17 cellular contexts compared by ENCODE assay signal in genomic region chrX:106752101-106752678, GRCh38. TPM values are rescaled to one million over a fixed set of nuclear protein-coding genes. Genes with fewer than 3 reads are reported as not detected.
DNase-seq lines count a peak whose midpoint lies in the region; ATAC-seq, FAIRE-seq and TF ChIP-seq lines count a peak whose summit lies in the region.
"Had no signal": no experiment of that assay in that cellular context is flagged by ENCODE, and none has a peak within 500 bp of the region (broad histone marks: within the 10 kb centered on the region; RNA-seq: fewer than 3 reads in every experiment).

No MANE protein-coding gene starts in this region.

- no peak overlapping the region for H3K4me2 ChIP-seq in GM12878 (ENCODE audit: control insufficient read depth, insufficient read depth)

- no peak overlapping the region for H3K9ac ChIP-seq in GM12878 (ENCODE audit: control insufficient read depth, insufficient read depth, low read length)
- no peak overlapping the region for H3K9ac ChIP-seq in liver (ENCODE audit: low read depth in 1 of 2, low read length in 2 of 2)

- H3K4me3 ChIP-seq in GM12878 = no peak overlapping the region
- no peak overlapping the region for H3K4me3 ChIP-seq in liver (ENCODE audit: low read depth in 1 of 3, low read length in 3 of 3)
- no peak overlapping the region for H3K4me3 ChIP-seq in small intestine (ENCODE audit: low read depth in 1 of 2, low read length in 2 of 2)
- H3K4me3 ChIP-seq in transverse colon = no peak overlapping the region
- H3K4me3 ChIP-seq: mucosa of descending colon had no signal

- ATAC-seq in GM12878 = no peak
- ATAC-seq: activated T-cell treated with anti-CD3 and anti-CD28 coated beads, Interleukin-2, amount 50 U/mL, for 4 hours; mucosa of descending colon had no signal

- TF ChIP-seq POLR2A in GM12878 (IDR thresholded peaks at IDR 0.05; ENCODE audit: low read depth, low read length) (no peak), transverse colon (IDR thresholded peaks at IDR 0.05) (no peak)

- no peaks in the 10 kb centered on the region for H3K9me3 ChIP-seq in GM12878 (replicated peaks; ENCODE audit: control insufficient read depth, insufficient read depth, low read length)
- H3K9me3 ChIP-seq in liver (ENCODE audit: control insufficient read depth in 4 of 4, low read length in 3 of 4) = peaks cover 0 to 3% (median 0%) of the 10 kb centered on the region in 4 donors
- no peaks in the 10 kb centered on the region for H3K9me3 ChIP-seq in small intestine (ENCODE audit: control insufficient read depth, low read depth)
- no peaks in the 10 kb centered on the region for H3K9me3 ChIP-seq in transverse colon
- H3K9me3 ChIP-seq: mucosa of descending colon had no signal

- TF ChIP-seq RAD21 in GM12878 (IDR thresholded peaks at IDR 0.05; ENCODE audit: insufficient read depth, low read depth, low read length) (peak; percentile 40; the same call in 1 of the 2 replicates), liver (IDR thresholded peaks at IDR 0.05) (peak; percentile 24 to 26)

- no peak overlapping the region for H2AFZ ChIP-seq in GM12878 (ENCODE audit: control insufficient read depth, low read depth, low read length)

- RAD21 ChIA-PET in GM12878 (lab: Charles Lee; ENCODE audit: unreplicated experiment) = no interaction called here

- FAIRE-seq in GM12878 (lab: Jason Lieb, UNC) (no peak), small intestine (lab: Jason Lieb, UNC) (no peak)
- FAIRE-seq: endothelial cell of umbilical vein had no signal

- H3K27me3 ChIP-seq in GM12878 (replicated peaks in 1 of 2; ENCODE audit: control insufficient read depth in 2 of 2, insufficient read depth in 2 of 2, low read length in 1 of 2) (no peaks in the 10 kb centered on the region), liver (ENCODE audit: control insufficient read depth in 4 of 4, insufficient read depth in 4 of 4, low read length in 3 of 4) (no peaks in the 10 kb centered on the region), small intestine (ENCODE audit: control insufficient read depth in 2 of 2, insufficient read depth in 2 of 2, low read length in 2 of 2) (no peaks in the 10 kb centered on the region), transverse colon (no peaks in the 10 kb centered on the region)

- TF ChIP-seq EP300 in GM12878 (IDR thresholded peaks at IDR 0.05; ENCODE audit: borderline replicate concordance in 1 of 2, control insufficient read depth in 1 of 2, low read depth in 2 of 2, low read length in 2 of 2) = no peak
- no peak for TF ChIP-seq EP300 in transverse colon (IDR thresholded peaks at IDR 0.05; ENCODE audit: low read depth)

- H3K36me3 ChIP-seq in GM12878 (ENCODE audit: control insufficient read depth in 2 of 2, insufficient read depth in 2 of 2, low read length in 1 of 2) = no peaks in the 10 kb centered on the region
- H3K36me3 ChIP-seq in liver (ENCODE audit: control insufficient read depth in 4 of 4, insufficient read depth in 3 of 4, low read depth in 1 of 4, low read length in 3 of 4) = no peaks in the 10 kb centered on the region
- H3K36me3 ChIP-seq in small intestine (ENCODE audit: control insufficient read depth in 2 of 2, insufficient read depth in 2 of 2, low read length in 2 of 2) = no peaks in the 10 kb centered on the region
- no peaks in the 10 kb centered on the region for H3K36me3 ChIP-seq in transverse colon

- WGBS in GM12878 (ENCODE audit: insufficient coverage, insufficient replicate concordance, low lambda C conversion rate, missing lambda C conversion rate) = 0% methylated on average over 1 of the region's 1 CpG
- 69% methylated on average over 1 of the region's 1 CpG for WGBS in liver
- WGBS in small intestine, 3 donors = 63 to 80% (median 67%) methylated on average over 1 of the region's 1 CpG
- WGBS in transverse colon (ENCODE audit: low coverage in 1 of 2), 2 donors = 67% methylated on average over 1 of the region's 1 CpG; no CpG with 5 or more reads in 1 of the 2 donors

- CTCF ChIA-PET in GM12878 (lab: Yijun Ruan, JAX) = interaction anchor here (1.1 kb wide), 2 partner anchors 272 to 336 kb away, joined by 3 to 4 read pairs; no protein-coding TSS in a partner anchor

- BruUV-seq in GM12878 (replicated peaks; lab: Mats Ljungman, UMichigan) = no TSS peak

- intact Hi-C loops in GM12878 (cut with micrococcal nuclease; ENCODE audit: unreplicated experiment) = loop anchor here (5.0 kb wide), 1 partner anchor 270 kb away; no protein-coding TSS in a partner anchor
- intact Hi-C loops in transverse colon (cut with DNase I; ENCODE audit: low total_unique reads) = no loop called here

- H3K4me1 ChIP-seq in GM12878 (ENCODE audit: control insufficient read depth, insufficient read depth, low read length) (no peaks in the 10 kb centered on the region), liver (ENCODE audit: control insufficient read depth in 4 of 4, insufficient read depth in 4 of 4, low read length in 3 of 4) (peaks cover 0 to 4% (median 3%) of the 10 kb centered on the region in 4 donors), small intestine (ENCODE audit: control insufficient read depth in 2 of 2, insufficient read depth in 1 of 2, low read depth in 1 of 2, low read length in 1 of 2) (no peaks in the 10 kb centered on the region), transverse colon (no peaks in the 10 kb centered on the region)

- peak; percentile 9; the same call in 1 of the 2 replicates for TF ChIP-seq CTCF in C4-2B (conservative IDR thresholded peaks at IDR 0.05)
- TF ChIP-seq CTCF in GM12878 (IDR thresholded peaks at IDR 0.05 in 2 of 3, conservative IDR thresholded peaks at IDR 0.05 in 1 of 3; ENCODE audit: control insufficient read depth in 2 of 3, extremely low read depth in 1 of 3, insufficient read depth in 1 of 3, low read depth in 3 of 3, low read length in 3 of 3) = 0 out of 6 replicates have a peak, but pooled peaks of 1 of the 3 experiments have one; percentile 3
- no peak for TF ChIP-seq CTCF in liver (IDR thresholded peaks at IDR 0.05; ENCODE audit: low read depth, low read length, missing input control)
- TF ChIP-seq CTCF in transverse colon (IDR thresholded peaks at IDR 0.05) = no peak

- H4K20me1 ChIP-seq in GM12878 (ENCODE audit: control insufficient read depth, insufficient read depth) = no peaks in the 10 kb centered on the region

- H3K27ac ChIP-seq in C4-2B = no peak overlapping the region
- no peak overlapping the region for H3K27ac ChIP-seq in GM12878 (ENCODE audit: control insufficient read depth, insufficient read depth)
- no peak overlapping the region for H3K27ac ChIP-seq in liver (ENCODE audit: low read depth in 1 of 2, low read length in 2 of 2)
- H3K27ac ChIP-seq in small intestine (ENCODE audit: low read depth in 1 of 2, low read length in 1 of 2) = no peak overlapping the region
- H3K27ac ChIP-seq in transverse colon = no peak overlapping the region

- SMC1A ChIA-PET in GM12878 (lab: Charles Lee; ENCODE audit: uncharacterized antibody, unreplicated experiment) = no interaction called here

- in situ Hi-C loops in KBM-7 (cut with MboI; ENCODE audit: low pct_unique_long_range_greater_than_20kb, low sequenced_read_pairs) = no loop called here
- in situ Hi-C loops in GM12878 (cut with MboI) = no loop called here
- in situ Hi-C loops in transverse colon (cut with MboI; ENCODE audit: low pct_ligation_motif_present in 1 of 4, low pct_unique_long_range_greater_than_20kb in 1 of 4, low sequenced_read_pairs in 3 of 4) = no loop called here

- DNase-seq in KBM-7 (peak; percentile 3), GM12878 (ENCODE audit: low read depth, low spot score) (no peak), retina (no peak), small intestine (no peak), transverse colon (no peak), NCI-H1092 treated with DMSO at 0.1 percent for 48 hours (lab: John Stamatoyannopoulos, UW) (no peak)
- DNase-seq: activated CD4-positive, CD25-positive, alpha-beta regulatory T cell; activated T-cell treated with anti-CD3 and anti-CD28 coated beads, Interleukin-2, amount 50 U/mL, for 4 hours; anterior cingulate cortex; CD4-positive, alpha-beta T cell; NCI-H1436; NCI-H774 had no signal

- POLR2A ChIA-PET in GM12878 (lab: Charles Lee) = no interaction called here

- no peaks in the 10 kb centered on the region for H3K79me2 ChIP-seq in GM12878 (ENCODE audit: control insufficient read depth, insufficient read depth, low read length)

RNA-seq across cellular contexts. Expression of gene RNF128, which starts 25.7 kb away (rescaled TPM):
- not detected in 2 replicates for total RNA-seq in GM12878 (2013; cell fraction: nucleolus; rRNA removed)
- total RNA-seq in GM12878 (2014; rRNA removed) (not detected in 2 replicates), GM12878 (2014; rRNA removed; fragmentation: Illumina TruSeq; extraction: Trizol) (not detected in 2 replicates), GM12878 (2021) (0.10 TPM in 1 of 2 replicates, not detected in the other), liver (10 to 100 TPM; 47.4 to 60.4 TPM), transverse colon (10 to 100 TPM in 3 of 4 donors, 1 to 10 TPM in 1; 6.7 to 54.8 (median 30.4) TPM)
- polyA plus RNA-seq in GM12878 (2011; ENCODE audit: low read depth) = not detected
- polyA plus RNA-seq in GM12878 (2011; rRNA removed) (not detected in 2 replicates), GM12878 (2014; fragmentation: Illumina TruSeq; extraction: Trizol) (not detected in 2 replicates), GM12878 (2014; fragmentation: Nextera tagmentation; extraction: Ambion mirVana) (not detected), GM12878 (2014; rRNA removed) (not detected in 2 replicates), GM12878 (2016; fragmentation: Nextera tagmentation; extraction: Ambion mirVana) (not detected), liver (10 to 100 TPM; 23.1 to 39.5 TPM), small intestine (10 to 100 TPM; 38.2 to 47.6 (median 38.7) TPM)
- polyA plus RNA-seq in GM12878 (2011; cell fraction: cytosol; rRNA removed) = not detected in 2 replicates
- polyA plus RNA-seq in GM12878 (2011; cell fraction: nucleus; rRNA removed) = not detected in 2 replicates
- polyA plus RNA-seq in GM12878 (2012) = not detected in 2 replicates
- not detected in 2 replicates for polyA minus RNA-seq in GM12878 (2011; rRNA and poly(A)+ RNA removed)
- polyA minus RNA-seq in GM12878 (2011; cell fraction: cytosol; rRNA and poly(A)+ RNA removed) = not detected in 2 replicates
- polyA minus RNA-seq in GM12878 (2011; cell fraction: nucleus; rRNA and poly(A)+ RNA removed) = not detected in 2 replicates
- total RNA-seq: CD4-positive, alpha-beta T cell; endothelial cell of umbilical vein; pulmonary artery endothelial cell had no signal
- polyA plus RNA-seq: endothelial cell of umbilical vein had no signal

RNA-seq across cellular contexts. Expression of gene TBC1D8B, which starts 50.3 kb away (rescaled TPM):
- total RNA-seq in GM12878 (2013; cell fraction: nucleolus; rRNA removed) = 10.9 and 15.2 TPM in 2 replicates
- 1.7 and 3.4 TPM in 2 replicates for total RNA-seq in GM12878 (2014; rRNA removed)
- total RNA-seq in GM12878 (2014; rRNA removed; fragmentation: Illumina TruSeq; extraction: Trizol) = 1.6 and 1.9 TPM in 2 replicates
- total RNA-seq in GM12878 (2021) = 2.0 and 2.6 TPM in 2 replicates
- polyA plus RNA-seq in GM12878 (2011; ENCODE audit: low read depth) = 1.1 TPM
- polyA plus RNA-seq in GM12878 (2011; rRNA removed) = 2.3 and 4.4 TPM in 2 replicates
- polyA plus RNA-seq in GM12878 (2011; cell fraction: cytosol; rRNA removed) = 0.60 and 0.66 TPM in 2 replicates
- polyA plus RNA-seq in GM12878 (2011; cell fraction: nucleus; rRNA removed) = 1.5 TPM in 2 replicates
- polyA plus RNA-seq in GM12878 (2012) = 1.6 and 2.6 TPM in 2 replicates
- polyA plus RNA-seq in GM12878 (2014; fragmentation: Illumina TruSeq; extraction: Trizol) = 2.4 and 5.2 TPM in 2 replicates
- polyA plus RNA-seq in GM12878 (2014; fragmentation: Nextera tagmentation; extraction: Ambion mirVana) = 1 to 10 TPM in 1 of 2 experiments, under 1 TPM in 1; 0.95 to 1.2 TPM
- polyA plus RNA-seq in GM12878 (2014; rRNA removed) = 0.93 and 1.5 TPM in 2 replicates
- polyA plus RNA-seq in GM12878 (2016; fragmentation: Nextera tagmentation; extraction: Ambion mirVana) = 1 to 10 TPM; 1.6 to 1.7 TPM
- 2.1 and 2.7 TPM in 2 replicates for polyA minus RNA-seq in GM12878 (2011; rRNA and poly(A)+ RNA removed)
- polyA minus RNA-seq in GM12878 (2011; cell fraction: cytosol; rRNA and poly(A)+ RNA removed) = 0.80 and 1.6 TPM in 2 replicates
- 2.9 and 4.9 TPM in 2 replicates for polyA minus RNA-seq in GM12878 (2011; cell fraction: nucleus; rRNA and poly(A)+ RNA removed)
- 10 to 100 TPM in 1 of 2 donors, 1 to 10 TPM in 1; 5.6 to 12.1 TPM for total RNA-seq in liver
- polyA plus RNA-seq in liver = 1 to 10 TPM; 3.7 to 3.9 TPM
- polyA plus RNA-seq in small intestine = 1 to 10 TPM; 3.2 to 7.4 (median 5.0) TPM
- 10 to 100 TPM in 1 of 4 donors, 1 to 10 TPM in 3; 3.7 to 13.5 (median 7.1) TPM for total RNA-seq in transverse colon

Comparison
In these comparisons a context has a peak if more than half of its experiments do, and no peak if none do; other contexts are left out.
1. RNA of gene RNF128, which starts 25.7 kb away (total RNA-seq): 47.4 to 60.4 TPM in liver and 6.7 to 54.8 TPM in transverse colon; 0.10 TPM in GM12878; every median in the first group is over 4 times any median in the second.